Comparison of ENCODE assay signal across 9 cellular contexts in genomic region chr9:5639816-5640215, GRCh38.
"Had no signal": no experiment of that assay in that cellular context is flagged by ENCODE, and none has a peak within 500 bp of the region (broad histone marks: within the 10 kb centered on the region; RNA-seq: fewer than 3 reads in every experiment).

No MANE protein-coding gene starts in this region.

- H3K4me3 Mint-ChIP-seq: GM23338, H9, HFFc6 had no signal

- H3K4me3 ChIP-seq: GM23338, K562 had no signal

- FAIRE-seq: H1, HTR-8/SVneo, K562 had no signal

- H2AFZ ChIP-seq: GM23338 had no signal

- H3K4me1 Mint-ChIP-seq: GM23338 had no signal

- H3K27ac Mint-ChIP-seq: GM23338, H9, HFFc6 had no signal

- ATAC-seq: GM23338, K562 had no signal

- H3K4me2 ChIP-seq: GM23338 had no signal

- DNase-seq: H9, HCEC 1CT, HFFc6, IMR-90, KG1 had no signal
